16 cellular contexts compared by ENCODE assay signal in the genomic region with DNA sequence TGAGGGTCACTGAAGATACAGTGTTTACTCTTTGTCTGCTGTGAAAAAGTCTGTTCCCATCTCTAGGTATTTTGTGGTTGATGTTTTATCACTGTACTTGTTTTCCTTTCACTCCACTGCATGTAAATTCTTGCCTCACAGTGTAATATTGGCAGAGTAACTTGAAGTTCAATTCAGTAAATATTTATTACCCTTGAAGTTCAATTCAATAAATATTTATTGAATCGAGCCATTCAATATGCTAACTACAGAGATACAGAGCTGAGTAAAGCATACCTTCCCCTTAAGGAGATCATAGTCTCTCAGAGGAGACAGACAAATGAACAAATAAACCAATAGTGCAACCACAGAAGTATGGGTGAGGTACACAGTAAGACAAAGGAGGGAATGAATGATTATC. TPM values are rescaled to one million over a fixed set of nuclear protein-coding genes. Genes with fewer than 3 reads are reported as not detected.
DNase-seq lines count a peak whose midpoint lies in the region; ATAC-seq, FAIRE-seq and TF ChIP-seq lines count a peak whose summit lies in the region.
"Had no signal": no experiment of that assay in that cellular context is flagged by ENCODE, and none has a peak within 500 bp of the region (broad histone marks: within the 10 kb centered on the region; RNA-seq: fewer than 3 reads in every experiment).

No MANE protein-coding gene starts in this region.

- POLR2A ChIA-PET in MCF 10A (lab: Yijun Ruan, JAX) (interaction anchor here (7.8 kb wide), 1 partner anchor 24 kb away, joined by 64 read pairs; the partner anchor contains the start of gene P4HA1), PC-3 (lab: Charles Lee; ENCODE audit: unreplicated experiment) (no interaction called here), HepG2 (lab: Yijun Ruan, JAX) (interaction anchor here (0.6 to 2.5 kb wide), 2 partner anchors 13 to 23 kb away, joined by 3 to 12 read pairs; partner anchors contain the start of gene P4HA1)

- peaks cover 6% of the 10 kb centered on the region for H3F3A ChIP-seq in PC-3 (ENCODE audit: low read length, unreplicated experiment)

- H3K27me3 ChIP-seq in mammary epithelial cell (ENCODE audit: insufficient read depth, low read length) (no peaks in the 10 kb centered on the region), PC-3 (ENCODE audit: low read length) (no peaks in the 10 kb centered on the region), HepG2 (ENCODE audit: control insufficient read depth in 1 of 2, insufficient read depth in 2 of 2, low read length in 2 of 2) (no peaks in the 10 kb centered on the region), pancreas (no peaks in the 10 kb centered on the region)

- H3K36me3 ChIP-seq in mammary epithelial cell (ENCODE audit: insufficient read depth, low read length) (peaks cover 3% of the 10 kb centered on the region), PC-3 (ENCODE audit: low read depth, low read length) (peaks cover 7% of the 10 kb centered on the region; the same call in 1 of the 2 replicates), HepG2 (replicated peaks in 1 of 2; ENCODE audit: control insufficient read depth in 1 of 2, insufficient read depth in 2 of 2, low read length in 2 of 2) (peaks cover 3 to 8% of the 10 kb centered on the region in 2 experiments), pancreas (no peaks in the 10 kb centered on the region)

- peaks cover 5% of the 10 kb centered on the region for H3K4me1 Mint-ChIP-seq in MCF 10A (ENCODE audit: insufficient read depth, unreplicated experiment)
- H3K4me1 Mint-ChIP-seq in endothelial cell (ENCODE audit: unreplicated experiment), result no peaks in the 10 kb centered on the region

- H3K9ac ChIP-seq in mammary epithelial cell (ENCODE audit: insufficient read depth, low read length) (no peak overlapping the region), PC-3 (ENCODE audit: low read length) (no peak overlapping the region), HepG2 (ENCODE audit: insufficient read depth, low read depth, low read length) (no peak overlapping the region)
- H3K9ac ChIP-seq: KMS-11 had no signal

- TF ChIP-seq RAD21 in HepG2 (CRISPR knock-in tag; IDR thresholded peaks at IDR 0.05), result no peak

- no peak for FAIRE-seq in HepG2 (lab: Jason Lieb, UNC)
- FAIRE-seq in pancreas (lab: Jason Lieb, UNC), result no peak
- FAIRE-seq: H1 had no signal

- H3K36me3 Mint-ChIP-seq in MCF 10A (ENCODE audit: insufficient read depth, unreplicated experiment) (peaks cover 28% of the 10 kb centered on the region), endothelial cell (ENCODE audit: low read depth, unreplicated experiment) (peaks cover 6% of the 10 kb centered on the region)

- H3K79me2 ChIP-seq in mammary epithelial cell (ENCODE audit: insufficient read depth, low read length) (peaks cover 4% of the 10 kb centered on the region), PC-3 (ENCODE audit: low read length) (no peaks in the 10 kb centered on the region), HepG2 (ENCODE audit: insufficient read depth, low read length) (no peaks in the 10 kb centered on the region)

- H3K4me3 Mint-ChIP-seq in MCF 10A (ENCODE audit: unreplicated experiment), result no peak overlapping the region
- H3K4me3 Mint-ChIP-seq in endothelial cell (ENCODE audit: unreplicated experiment), result no peak overlapping the region

- 100% methylated on average over 1 of the region's 1 CpG for WGBS in mammary epithelial cell (ENCODE audit: low coverage, missing lambda C conversion rate)
- WGBS in HepG2 (ENCODE audit: low lambda C conversion rate), result 8% methylated on average over 1 of the region's 1 CpG
- 29 to 35% methylated on average over 1 of the region's 1 CpG for WGBS in pancreas, 2 donors

- dilution Hi-C loops in mammary epithelial cell (cut with HindIII; ENCODE audit: low sequenced_read_pairs), result no loop called here

- TF ChIP-seq CTCF in MCF 10A (IDR thresholded peaks at IDR 0.05; ENCODE audit: unreplicated experiment) (no peak), mammary epithelial cell (conservative IDR thresholded peaks at IDR 0.05 in 1 of 2, IDR thresholded peaks at IDR 0.05 in 1 of 2; ENCODE audit: extremely low read depth in 1 of 2, insufficient read depth in 1 of 2, low read depth in 1 of 2, low read length in 2 of 2) (no peak), PC-3 (conservative IDR thresholded peaks at IDR 0.05; ENCODE audit: low read depth, low read length) (no peak), HepG2 (CRISPR knock-in tag; IDR thresholded peaks at IDR 0.05) (no peak), pancreas (IDR thresholded peaks at IDR 0.05) (no peak), endothelial cell (IDR thresholded peaks at IDR 0.05; ENCODE audit: unreplicated experiment) (no peak)

- H4K20me1 ChIP-seq in mammary epithelial cell (ENCODE audit: insufficient read depth, low read length) (no peaks in the 10 kb centered on the region), PC-3 (ENCODE audit: low read length) (no peaks in the 10 kb centered on the region), HepG2 (ENCODE audit: insufficient read depth, low read length) (no peaks in the 10 kb centered on the region)

- H3K9me3 Mint-ChIP-seq in MCF 10A (ENCODE audit: unreplicated experiment) (no peaks in the 10 kb centered on the region), endothelial cell (ENCODE audit: unreplicated experiment) (no peaks in the 10 kb centered on the region)

- no peak for TF ChIP-seq POLR2A in HepG2 (IDR thresholded peaks at IDR 0.05; ENCODE audit: insufficient read depth in 1 of 2, low read depth in 2 of 2, low read length in 2 of 2)

- intact Hi-C loops in MCF 10A (cut with micrococcal nuclease) (no loop called here), mammary epithelial cell (cut with micrococcal nuclease) (no loop called here), PC-3 (cut with micrococcal nuclease) (no loop called here), HepG2 (cut with micrococcal nuclease; ENCODE audit: unreplicated experiment) (no loop called here), pancreas (cut with DNase I) (no loop called here)

- H3K27ac ChIP-seq in mammary epithelial cell (ENCODE audit: insufficient read depth, low read depth, low read length) (no peak overlapping the region), PC-3 (ENCODE audit: low read length) (0 out of 2 replicates have a peak overlapping the region, but pooled peaks have one; percentile 0), HepG2 (ENCODE audit: extremely low read length, insufficient read depth, low read length) (peak overlapping the region; percentile 31), pancreas (no peak overlapping the region)
- H3K27ac ChIP-seq: KMS-11 had no signal

- H3K4me3 ChIP-seq in mammary epithelial cell (replicated peaks in 1 of 3; ENCODE audit: insufficient read depth in 1 of 3, low read depth in 2 of 3, low read length in 3 of 3) (no peak overlapping the region), PC-3 (ENCODE audit: low read length) (no peak overlapping the region), HepG2 (replicated peaks in 1 of 3; ENCODE audit: insufficient read depth in 1 of 3, low read depth in 2 of 3, low read length in 3 of 3) (no peak overlapping the region), pancreas (no peak overlapping the region)

- no peaks in the 10 kb centered on the region for H3K9me3 ChIP-seq in mammary epithelial cell (replicated peaks; ENCODE audit: insufficient read depth, low read length)
- H3K9me3 ChIP-seq in PC-3 (ENCODE audit: low read length), result no peaks in the 10 kb centered on the region
- H3K9me3 ChIP-seq in HepG2 (ENCODE audit: low read length), result no peaks in the 10 kb centered on the region
- H3K9me3 ChIP-seq in pancreas, result no peaks in the 10 kb centered on the region
- H3K9me3 ChIP-seq: Caco-2 had no signal

- TF ChIP-seq EP300 in HepG2 (IDR thresholded peaks at IDR 0.05; ENCODE audit: low read depth in 2 of 2, low read length in 2 of 2), result no peak; a peak in 1 of 4 replicates
- no peak for TF ChIP-seq EP300 in HepG2 (CRISPR knock-in tag; IDR thresholded peaks at IDR 0.05; ENCODE audit: borderline replicate concordance)

- peaks cover 11% of the 10 kb centered on the region for H3K4me1 ChIP-seq in mammary epithelial cell (ENCODE audit: insufficient read depth, low read length)
- peaks cover 49% of the 10 kb centered on the region for H3K4me1 ChIP-seq in PC-3 (ENCODE audit: insufficient read depth, low read length)
- H3K4me1 ChIP-seq in HepG2 (ENCODE audit: insufficient read depth, low read length), result peaks cover 52% of the 10 kb centered on the region
- H3K4me1 ChIP-seq in pancreas, result no peaks in the 10 kb centered on the region

- in situ Hi-C loops in mammary epithelial cell (cut with MboI; ENCODE audit: low sequenced_read_pairs in 2 of 2) (no loop called here), HepG2 (cut with HindIII; ENCODE audit: extremely low pct_ligation_motif_present, low pct_unique_long_range_greater_than_20kb) (no loop called here)

- no peak for ATAC-seq in PC-3
- ATAC-seq in HepG2, result peak; percentile 84
- ATAC-seq in pancreas, result no peak
- no peak for ATAC-seq in HG02852 (IDR thresholded peaks at IDR 0.05; ENCODE audit: unreplicated experiment)
- ATAC-seq: Panc1 had no signal

- H3K4me2 ChIP-seq in mammary epithelial cell (ENCODE audit: insufficient read depth, low read depth, low read length), result no peak overlapping the region
- no peak overlapping the region for H3K4me2 ChIP-seq in PC-3 (ENCODE audit: low read length)
- no peak overlapping the region for H3K4me2 ChIP-seq in HepG2 (ENCODE audit: low read depth, low read length)
- H3K4me2 ChIP-seq: KMS-11 had no signal

- H3K27ac Mint-ChIP-seq in MCF 10A (ENCODE audit: low read depth, unreplicated experiment), result peak overlapping the region; percentile 14
- H3K27ac Mint-ChIP-seq in endothelial cell (ENCODE audit: unreplicated experiment), result no peak overlapping the region

- no peak for DNase-seq in MCF 10A (ENCODE audit: unreplicated experiment)
- no peak for DNase-seq in mammary epithelial cell
- peak; percentile 19 for DNase-seq in PC-3
- peak; percentile 35 for DNase-seq in HepG2 (ENCODE audit: low spot score)
- no peak for DNase-seq in pancreas
- no peak for DNase-seq in endothelial cell (ENCODE audit: low spot score)
- DNase-seq: DMS153, NCI-H1092, NCI-H2081 treated with DMSO at 0.1 percent for 48 hours, NCI-H510A treated with DMSO at 0.1 percent for 48 hours had no signal

- CTCF ChIA-PET in MCF 10A (lab: Yijun Ruan, JAX), result no interaction called here
- CTCF ChIA-PET in mammary epithelial cell (lab: Charles Lee; ENCODE audit: low non-redundant PET), result no interaction called here
- CTCF ChIA-PET in PC-3 (lab: Charles Lee), result no interaction called here
- CTCF ChIA-PET in HepG2 (lab: Yijun Ruan, JAX; ENCODE audit: low intra/inter-chr PET ratio, low total read pairs), result no interaction called here

- BruUV-seq in MCF 10A (replicated peaks; lab: Mats Ljungman, UMichigan), result no TSS peak
- BruUV-seq in mammary epithelial cell (replicated peaks; lab: Mats Ljungman, UMichigan), result no TSS peak
- no TSS peak for BruUV-seq in PC-3 (replicated peaks; lab: Mats Ljungman, UMichigan)
- BruUV-seq in HepG2 (replicated peaks; lab: Mats Ljungman, UMichigan), result no TSS peak

- H3K9me2 ChIP-seq in PC-3 (replicated peaks; ENCODE audit: low read length), result no peaks in the 10 kb centered on the region

- H3K27me3 Mint-ChIP-seq in MCF 10A (ENCODE audit: insufficient read depth, unreplicated experiment) (no peaks in the 10 kb centered on the region), endothelial cell (ENCODE audit: unreplicated experiment) (no peaks in the 10 kb centered on the region)

- H2AFZ ChIP-seq in mammary epithelial cell (ENCODE audit: low read depth, low read length), result no peak overlapping the region
- no peak overlapping the region for H2AFZ ChIP-seq in PC-3 (ENCODE audit: low read length)
- H2AFZ ChIP-seq in HepG2 (ENCODE audit: low read length), result no peak overlapping the region

RNA-seq across cellular contexts. Expression of gene NUDT13, which starts 9.2 kb away (rescaled TPM):
- total RNA-seq in MCF 10A (2022), result 1.7 and 1.8 TPM in 2 replicates
- 1 to 10 TPM; 1.3 to 2.8 TPM for total RNA-seq in mammary epithelial cell
- polyA plus RNA-seq in mammary epithelial cell, result 1.6 TPM
- polyA minus RNA-seq in mammary epithelial cell, result not detected
- total RNA-seq in PC-3 (2014; rRNA removed), result 1.1 and 1.8 TPM in 2 replicates
- 2.5 and 4.2 TPM in 2 replicates for total RNA-seq in HepG2 (2016; rRNA removed; fragmentation: Illumina TruSeq; extraction: Trizol)
- total RNA-seq in HepG2 (2016; cell fraction: cytosol; rRNA removed; fragmentation: Illumina TruSeq; extraction: Trizol; ENCODE audit: low read depth), result 0.62 and 0.71 TPM in 2 replicates
- 2.6 and 3.4 TPM in 2 replicates for total RNA-seq in HepG2 (2016; cell fraction: insoluble cytoplasmic fraction; rRNA removed; fragmentation: Illumina TruSeq; extraction: Trizol)
- total RNA-seq in HepG2 (2016; cell fraction: membrane; rRNA removed; fragmentation: Illumina TruSeq; extraction: Trizol), result 1.4 and 1.7 TPM in 2 replicates
- total RNA-seq in HepG2 (2016; cell fraction: nucleus; rRNA removed; fragmentation: Illumina TruSeq; extraction: Trizol), result 4.1 and 5.2 TPM in 2 replicates
- 5.0 and 6.5 TPM in 2 replicates for polyA plus RNA-seq in HepG2 (2011; rRNA removed)
- polyA plus RNA-seq in HepG2 (2011; cell fraction: cytosol; rRNA removed), result 2.8 and 3.1 TPM in 2 replicates
- polyA plus RNA-seq in HepG2 (2011; cell fraction: nucleus; rRNA removed), result 8.1 and 8.8 TPM in 2 replicates
- polyA plus RNA-seq in HepG2 (2012), result 3.6 and 5.2 TPM in 2 replicates
- polyA plus RNA-seq in HepG2 (2016; cell fraction: cytosol; fragmentation: Illumina TruSeq; extraction: Trizol; ENCODE audit: low read depth), result 0.85 and 1.0 TPM in 2 replicates
- 3.0 and 4.1 TPM in 2 replicates for polyA plus RNA-seq in HepG2 (2016; cell fraction: insoluble cytoplasmic fraction; fragmentation: Illumina TruSeq; extraction: Trizol; ENCODE audit: low read depth)
- polyA plus RNA-seq in HepG2 (2016; cell fraction: membrane; fragmentation: Illumina TruSeq; extraction: Trizol; ENCODE audit: low read depth), result 1.5 and 1.7 TPM in 2 replicates
- polyA plus RNA-seq in HepG2 (2016; cell fraction: nucleus; fragmentation: Illumina TruSeq; extraction: Trizol; ENCODE audit: insufficient read depth, low read depth), result 8.3 and 9.2 TPM in 2 replicates
- polyA minus RNA-seq in HepG2 (2011; rRNA and poly(A)+ RNA removed; ENCODE audit: low replicate concordance), result 1.9 and 2.1 TPM in 2 replicates
- 1.4 and 1.5 TPM in 2 replicates for polyA minus RNA-seq in HepG2 (2011; cell fraction: cytosol; rRNA and poly(A)+ RNA removed)
- polyA minus RNA-seq in HepG2 (2011; cell fraction: nucleus; rRNA and poly(A)+ RNA removed), result 4.6 and 4.8 TPM in 2 replicates
- total RNA-seq in pancreas, result 1 to 10 TPM in 5 of 6 donors, under 1 TPM in 1; 0.95 to 1.8 (median 1.2) TPM
- 1 to 10 TPM; 1.8 to 2.4 TPM for polyA plus RNA-seq in pancreas
- total RNA-seq in endothelial cell (ENCODE audit: unreplicated experiment), result 2.3 TPM
- total RNA-seq: M059J had no signal

RNA-seq across cellular contexts. Expression of gene P4HA1, which starts 22.8 kb away (rescaled TPM):
- 23.9 and 25.2 TPM in 2 replicates for total RNA-seq in MCF 10A (2022)
- 10 to 100 TPM; 43.7 to 48.6 TPM for total RNA-seq in mammary epithelial cell
- 38.3 TPM for polyA plus RNA-seq in mammary epithelial cell
- polyA minus RNA-seq in mammary epithelial cell, result 38.1 TPM
- total RNA-seq in PC-3 (2014; rRNA removed), result 164 and 181 TPM in 2 replicates
- 39.0 and 63.1 TPM in 2 replicates for total RNA-seq in HepG2 (2016; rRNA removed; fragmentation: Illumina TruSeq; extraction: Trizol)
- 11.3 TPM in 2 replicates for total RNA-seq in HepG2 (2016; cell fraction: cytosol; rRNA removed; fragmentation: Illumina TruSeq; extraction: Trizol; ENCODE audit: low read depth)
- 39.0 and 64.4 TPM in 2 replicates for total RNA-seq in HepG2 (2016; cell fraction: insoluble cytoplasmic fraction; rRNA removed; fragmentation: Illumina TruSeq; extraction: Trizol)
- total RNA-seq in HepG2 (2016; cell fraction: membrane; rRNA removed; fragmentation: Illumina TruSeq; extraction: Trizol), result 21.6 and 25.4 TPM in 2 replicates
- total RNA-seq in HepG2 (2016; cell fraction: nucleus; rRNA removed; fragmentation: Illumina TruSeq; extraction: Trizol), result 64.0 and 71.0 TPM in 2 replicates
- polyA plus RNA-seq in HepG2 (2011; rRNA removed), result 137 and 196 TPM in 2 replicates
- polyA plus RNA-seq in HepG2 (2011; cell fraction: cytosol; rRNA removed), result 76.6 and 126 TPM in 2 replicates
- 43.9 and 52.6 TPM in 2 replicates for polyA plus RNA-seq in HepG2 (2011; cell fraction: nucleus; rRNA removed)
- polyA plus RNA-seq in HepG2 (2012), result 219 and 241 TPM in 2 replicates
- 5.6 and 5.7 TPM in 2 replicates for polyA plus RNA-seq in HepG2 (2016; cell fraction: cytosol; fragmentation: Illumina TruSeq; extraction: Trizol; ENCODE audit: low read depth)
- polyA plus RNA-seq in HepG2 (2016; cell fraction: insoluble cytoplasmic fraction; fragmentation: Illumina TruSeq; extraction: Trizol; ENCODE audit: low read depth), result 28.0 TPM in 2 replicates
- 11.2 and 11.8 TPM in 2 replicates for polyA plus RNA-seq in HepG2 (2016; cell fraction: membrane; fragmentation: Illumina TruSeq; extraction: Trizol; ENCODE audit: low read depth)
- polyA plus RNA-seq in HepG2 (2016; cell fraction: nucleus; fragmentation: Illumina TruSeq; extraction: Trizol; ENCODE audit: insufficient read depth, low read depth), result 59.1 and 61.8 TPM in 2 replicates
- 7.7 and 38.5 TPM in 2 replicates for polyA minus RNA-seq in HepG2 (2011; rRNA and poly(A)+ RNA removed; ENCODE audit: low replicate concordance)
- 92.9 and 99.9 TPM in 2 replicates for polyA minus RNA-seq in HepG2 (2011; cell fraction: cytosol; rRNA and poly(A)+ RNA removed)
- 169 and 183 TPM in 2 replicates for polyA minus RNA-seq in HepG2 (2011; cell fraction: nucleus; rRNA and poly(A)+ RNA removed)
- total RNA-seq in pancreas, result 10 to 100 TPM in 3 of 6 donors, 1 to 10 TPM in 3; 8.6 to 26.1 (median 11.8) TPM
- polyA plus RNA-seq in pancreas, result 1 to 10 TPM; 3.8 to 7.0 TPM
- total RNA-seq in endothelial cell (ENCODE audit: unreplicated experiment), result 20.4 TPM

RNA-seq across cellular contexts. Expression of gene ECD, which starts 48.4 kb away (rescaled TPM):
- 29.9 and 31.5 TPM in 2 replicates for total RNA-seq in MCF 10A (2022)
- total RNA-seq in mammary epithelial cell, result 10 to 100 TPM; 29.7 to 37.0 TPM
- 23.9 TPM for polyA plus RNA-seq in mammary epithelial cell
- 35.3 TPM for polyA minus RNA-seq in mammary epithelial cell
- total RNA-seq in PC-3 (2014; rRNA removed), result 103 and 108 TPM in 2 replicates
- 27.6 and 41.8 TPM in 2 replicates for total RNA-seq in HepG2 (2016; rRNA removed; fragmentation: Illumina TruSeq; extraction: Trizol)
- 3.5 and 4.7 TPM in 2 replicates for total RNA-seq in HepG2 (2016; cell fraction: cytosol; rRNA removed; fragmentation: Illumina TruSeq; extraction: Trizol; ENCODE audit: low read depth)
- 26.8 and 41.9 TPM in 2 replicates for total RNA-seq in HepG2 (2016; cell fraction: insoluble cytoplasmic fraction; rRNA removed; fragmentation: Illumina TruSeq; extraction: Trizol)
- 6.3 and 7.0 TPM in 2 replicates for total RNA-seq in HepG2 (2016; cell fraction: membrane; rRNA removed; fragmentation: Illumina TruSeq; extraction: Trizol)
- 25.6 and 27.8 TPM in 2 replicates for total RNA-seq in HepG2 (2016; cell fraction: nucleus; rRNA removed; fragmentation: Illumina TruSeq; extraction: Trizol)
- polyA plus RNA-seq in HepG2 (2011; rRNA removed), result 17.4 and 21.5 TPM in 2 replicates
- polyA plus RNA-seq in HepG2 (2011; cell fraction: cytosol; rRNA removed), result 12.4 and 14.5 TPM in 2 replicates
- 12.0 and 12.2 TPM in 2 replicates for polyA plus RNA-seq in HepG2 (2011; cell fraction: nucleus; rRNA removed)
- 13.6 and 15.8 TPM in 2 replicates for polyA plus RNA-seq in HepG2 (2012)
- polyA plus RNA-seq in HepG2 (2016; cell fraction: cytosol; fragmentation: Illumina TruSeq; extraction: Trizol; ENCODE audit: low read depth), result 2.1 and 2.2 TPM in 2 replicates
- 39.7 and 42.6 TPM in 2 replicates for polyA plus RNA-seq in HepG2 (2016; cell fraction: insoluble cytoplasmic fraction; fragmentation: Illumina TruSeq; extraction: Trizol; ENCODE audit: low read depth)
- 3.0 and 3.6 TPM in 2 replicates for polyA plus RNA-seq in HepG2 (2016; cell fraction: membrane; fragmentation: Illumina TruSeq; extraction: Trizol; ENCODE audit: low read depth)
- 23.4 and 24.6 TPM in 2 replicates for polyA plus RNA-seq in HepG2 (2016; cell fraction: nucleus; fragmentation: Illumina TruSeq; extraction: Trizol; ENCODE audit: insufficient read depth, low read depth)
- polyA minus RNA-seq in HepG2 (2011; rRNA and poly(A)+ RNA removed; ENCODE audit: low replicate concordance), result 23.9 and 37.6 TPM in 2 replicates
- polyA minus RNA-seq in HepG2 (2011; cell fraction: cytosol; rRNA and poly(A)+ RNA removed), result 14.0 and 18.4 TPM in 2 replicates
- polyA minus RNA-seq in HepG2 (2011; cell fraction: nucleus; rRNA and poly(A)+ RNA removed), result 41.2 and 47.6 TPM in 2 replicates
- total RNA-seq in pancreas, result 10 to 100 TPM in 3 of 6 donors, 1 to 10 TPM in 3; 7.3 to 12.2 (median 9.7) TPM
- polyA plus RNA-seq in pancreas, result 1 to 10 TPM; 4.0 to 9.5 TPM
- total RNA-seq in endothelial cell (ENCODE audit: unreplicated experiment), result 38.5 TPM

RNA-seq across cellular contexts. Expression of gene FAM149B1, which starts 48.5 kb away (rescaled TPM):
- total RNA-seq in MCF 10A (2022) (22.8 and 27.7 TPM in 2 replicates), mammary epithelial cell (10 to 100 TPM; 17.6 to 20.5 TPM), PC-3 (2014; rRNA removed) (34.3 and 39.1 TPM in 2 replicates), HepG2 (2016; rRNA removed; fragmentation: Illumina TruSeq; extraction: Trizol) (9.1 and 9.3 TPM in 2 replicates), pancreas (10 to 100 TPM in 2 of 6 donors, 1 to 10 TPM in 4; 6.6 to 15.8 (median 7.4) TPM), endothelial cell (ENCODE audit: unreplicated experiment) (24.8 TPM)
- polyA plus RNA-seq in mammary epithelial cell (16.2 TPM), HepG2 (2011; rRNA removed) (14.7 and 16.8 TPM in 2 replicates), pancreas (10 to 100 TPM; 10.1 TPM)
- polyA minus RNA-seq in mammary epithelial cell, result 11.1 TPM
- 8.8 and 9.0 TPM in 2 replicates for total RNA-seq in HepG2 (2016; cell fraction: cytosol; rRNA removed; fragmentation: Illumina TruSeq; extraction: Trizol; ENCODE audit: low read depth)
- total RNA-seq in HepG2 (2016; cell fraction: insoluble cytoplasmic fraction; rRNA removed; fragmentation: Illumina TruSeq; extraction: Trizol), result 7.4 and 8.3 TPM in 2 replicates
- 14.6 and 16.2 TPM in 2 replicates for total RNA-seq in HepG2 (2016; cell fraction: membrane; rRNA removed; fragmentation: Illumina TruSeq; extraction: Trizol)
- 5.7 and 8.2 TPM in 2 replicates for total RNA-seq in HepG2 (2016; cell fraction: nucleus; rRNA removed; fragmentation: Illumina TruSeq; extraction: Trizol)
- polyA plus RNA-seq in HepG2 (2011; cell fraction: cytosol; rRNA removed), result 11.4 and 15.6 TPM in 2 replicates
- 16.3 and 16.9 TPM in 2 replicates for polyA plus RNA-seq in HepG2 (2011; cell fraction: nucleus; rRNA removed)
- 8.6 and 10.6 TPM in 2 replicates for polyA plus RNA-seq in HepG2 (2012)
- polyA plus RNA-seq in HepG2 (2016; cell fraction: cytosol; fragmentation: Illumina TruSeq; extraction: Trizol; ENCODE audit: low read depth), result 9.0 and 10.7 TPM in 2 replicates
- 8.7 and 8.9 TPM in 2 replicates for polyA plus RNA-seq in HepG2 (2016; cell fraction: insoluble cytoplasmic fraction; fragmentation: Illumina TruSeq; extraction: Trizol; ENCODE audit: low read depth)
- 14.0 and 17.5 TPM in 2 replicates for polyA plus RNA-seq in HepG2 (2016; cell fraction: membrane; fragmentation: Illumina TruSeq; extraction: Trizol; ENCODE audit: low read depth)
- 12.3 and 15.2 TPM in 2 replicates for polyA plus RNA-seq in HepG2 (2016; cell fraction: nucleus; fragmentation: Illumina TruSeq; extraction: Trizol; ENCODE audit: insufficient read depth, low read depth)
- 10.6 and 13.2 TPM in 2 replicates for polyA minus RNA-seq in HepG2 (2011; rRNA and poly(A)+ RNA removed; ENCODE audit: low replicate concordance)
- 6.1 and 10.5 TPM in 2 replicates for polyA minus RNA-seq in HepG2 (2011; cell fraction: cytosol; rRNA and poly(A)+ RNA removed)
- polyA minus RNA-seq in HepG2 (2011; cell fraction: nucleus; rRNA and poly(A)+ RNA removed), result 9.9 and 15.8 TPM in 2 replicates

Comparison
In these comparisons a context has a peak if more than half of its experiments do, and no peak if none do; other contexts are left out.
1. DNase-seq: peak in PC-3 (single experiment) and HepG2 (single experiment); none in MCF 10A (single experiment), mammary epithelial cell (single experiment), pancreas (0 of 6) and endothelial cell (single experiment).
2. H3K27ac ChIP-seq: peak in PC-3 (single experiment) and HepG2 (single experiment); none in mammary epithelial cell (single experiment) and pancreas (0 of 4).